26 cellular contexts compared by ENCODE assay signal in genomic region chr5:125258610-125259009, GRCh38.
"Had no signal": no experiment of that assay in that cellular context is flagged by ENCODE, and none has a peak within 500 bp of the region (broad histone marks: within the 10 kb centered on the region; RNA-seq: fewer than 3 reads in every experiment).

No MANE protein-coding gene starts in this region.

- H3K27ac ChIP-seq: epithelial cell of prostate, esophagus squamous epithelium, right lobe of liver, testis, uterus, VCaP had no signal

- ATAC-seq: activated naive CD4-positive, alpha-beta T cell treated with anti-CD3 and anti-CD28 coated beads, Interleukin-2, amount 50 U/mL, for 72 hours; activated T-cell treated with anti-CD3 and anti-CD28 coated beads, Interleukin-2, amount 50 U/mL, for 72 hours; right lobe of liver; stimulated activated naive CD8-positive, alpha-beta T cell treated with anti-CD3 and anti-CD28 coated beads, Interleukin-15, Interleukin-2, amounts not matched to agents 100 U/mL and 50 U/mL, for 24 hours had no signal

- H3K4me1 ChIP-seq: esophagus squamous epithelium, right lobe of liver, testis, uterus had no signal

- H3K36me3 ChIP-seq: esophagus squamous epithelium, right lobe of liver, uterus had no signal

- H3K27me3 ChIP-seq: esophagus squamous epithelium, right lobe of liver, testis, uterus had no signal

- FAIRE-seq: bronchial epithelial cell, colon, endometrium, islet of Langerhans had no signal

- H3K4me3 Mint-ChIP-seq: activated T-cell treated with anti-CD3 and anti-CD28 coated beads, Interleukin-2, amount 50 U/mL, for 72 hours; nephron had no signal

- DNase-seq: activated CD4-positive, alpha-beta T cell treated with anti-CD3 and anti-CD28 coated beads for 4 hours; activated CD4-positive, alpha-beta T cell treated with anti-CD3 and anti-CD28 coated beads, Interleukin-2, amount 50 U/mL, for 4 hours; activated naive CD4-positive, alpha-beta T cell; activated T-cell treated with anti-CD3 and anti-CD28 coated beads for 4 hours; activated T-cell treated with anti-CD3 and anti-CD28 coated beads, Interleukin-2, amount 50 U/mL, for 72 hours; effector CD8-positive, alpha-beta T cell; esophagus squamous epithelium; foreskin melanocyte; midbrain; nucleus accumbens; posterior cingulate gyrus; right lobe of liver; stimulated activated CD4-positive, alpha-beta T cell treated with anti-CD3 and anti-CD28 coated beads, Interleukin-12 subunit alpha, Interleukin-12 subunit beta, amount 100 ng/mL, for 4 hours; stimulated activated CD4-positive, alpha-beta T cell treated with anti-CD3 and anti-CD28 coated beads, Interleukin-4, amount 100 ng/mL, for 1 hour; stimulated activated naive CD8-positive, alpha-beta T cell treated with anti-CD3 and anti-CD28 coated beads, Interleukin-15, Interleukin-2, amounts not matched to agents 100 U/mL and 50 U/mL, for 24 hours; testis; trophoblast cell; uterus had no signal

- H3K4me3 ChIP-seq: esophagus squamous epithelium, right lobe of liver, testis, uterus had no signal

- H3K27ac Mint-ChIP-seq: activated naive CD4-positive, alpha-beta T cell treated with anti-CD3 and anti-CD28 coated beads, Interleukin-2, amount 50 U/mL, for 72 hours; activated T-cell treated with anti-CD3 and anti-CD28 coated beads, Interleukin-2, amount 50 U/mL, for 72 hours; nephron had no signal

- H3K9me3 ChIP-seq: esophagus squamous epithelium, right lobe of liver, testis, uterus had no signal
